Comparison of ENCODE assay signal across 14 cellular contexts in genomic region chr5:72467421-72467820, GRCh38. TPM values are rescaled to one million over a fixed set of nuclear protein-coding genes. Genes with fewer than 3 reads are reported as not detected.
DNase-seq lines count a peak whose midpoint lies in the region; ATAC-seq and TF ChIP-seq lines count a peak whose summit lies in the region.
"Had no signal": no experiment of that assay in that cellular context is flagged by ENCODE, and none has a peak within 500 bp of the region (broad histone marks: within the 10 kb centered on the region; RNA-seq: fewer than 3 reads in every experiment).

No MANE protein-coding gene starts in this region.

- H3K27ac Mint-ChIP-seq in naive thymus-derived CD4-positive, alpha-beta T cell, result no peak overlapping the region
- H3K27ac Mint-ChIP-seq: stimulated activated effector memory CD8-positive, alpha-beta T cell treated with anti-CD3 and anti-CD28 coated beads, Interleukin-12 subunit alpha, Interleukin-12 subunit beta, amount 100 ng/mL, for 72 hours had no signal

- H3K4me1 Mint-ChIP-seq in naive thymus-derived CD4-positive, alpha-beta T cell, result peaks cover 0 to under 1% (median 0%) of the 10 kb centered on the region in 7 donors

- peaks cover 12 to 34% (median 20%) of the 10 kb centered on the region in 5 donors for H3K27me3 Mint-ChIP-seq in naive thymus-derived CD4-positive, alpha-beta T cell

- no peaks in the 10 kb centered on the region for H3K36me3 Mint-ChIP-seq in naive thymus-derived CD4-positive, alpha-beta T cell
- H3K36me3 Mint-ChIP-seq: stimulated activated effector memory CD8-positive, alpha-beta T cell treated with anti-CD3 and anti-CD28 coated beads, Interleukin-12 subunit alpha, Interleukin-12 subunit beta, amount 100 ng/mL, for 72 hours had no signal

- H3K9me3 ChIP-seq in ascending aorta, result no peaks in the 10 kb centered on the region
- no peaks in the 10 kb centered on the region for H3K9me3 ChIP-seq in upper lobe of right lung
- no peaks in the 10 kb centered on the region for H3K9me3 ChIP-seq in naive thymus-derived CD4-positive, alpha-beta T cell (ENCODE audit: control insufficient read depth in 2 of 3, low read length in 3 of 3)

- ATAC-seq in upper lobe of right lung (no peak), left colon (no peak)
- no peak for ATAC-seq in naive thymus-derived CD4-positive, alpha-beta T cell
- ATAC-seq: stimulated activated effector memory CD8-positive, alpha-beta T cell treated with anti-CD3 and anti-CD28 coated beads, Interleukin-12 subunit alpha, Interleukin-12 subunit beta, amount 100 ng/mL, for 72 hours had no signal

- DNase-seq in HL-60 (ENCODE audit: low read depth in 1 of 2, low spot score in 1 of 2) (no peak), ascending aorta (ENCODE audit: low spot score in 2 of 2) (no peak), myocyte (ENCODE audit: low read depth) (peak; percentile 53), upper lobe of right lung (no peak), left colon (no peak), HT-29 (ENCODE audit: low spot score) (no peak)
- DNase-seq in naive thymus-derived CD4-positive, alpha-beta T cell, result no peak
- DNase-seq: KBM-7, midbrain, NCI-H1048, NCI-H2029, RPMI8226 had no signal

- TF ChIP-seq CTCF in HL-60 (IDR thresholded peaks at IDR 0.05; ENCODE audit: insufficient read depth, low read length) (no peak), ascending aorta (IDR thresholded peaks at IDR 0.05) (no peak), upper lobe of right lung (IDR thresholded peaks at IDR 0.05) (no peak)

- H3K4me3 ChIP-seq in HL-60 (replicated peaks; ENCODE audit: insufficient read depth, low read length) (no peak overlapping the region), ascending aorta (no peak overlapping the region), upper lobe of right lung (no peak overlapping the region)
- H3K4me3 ChIP-seq in naive thymus-derived CD4-positive, alpha-beta T cell (ENCODE audit: low read length), result no peak overlapping the region

- H3K36me3 ChIP-seq in ascending aorta (no peaks in the 10 kb centered on the region), upper lobe of right lung (no peaks in the 10 kb centered on the region)
- H3K36me3 ChIP-seq in naive thymus-derived CD4-positive, alpha-beta T cell (ENCODE audit: control insufficient read depth in 2 of 3, insufficient read depth in 3 of 3, low read length in 3 of 3), result no peaks in the 10 kb centered on the region

- H3K4me1 ChIP-seq in ascending aorta (peaks cover 4 to 15% of the 10 kb centered on the region in 2 donors), upper lobe of right lung (peaks cover 13% of the 10 kb centered on the region)
- no peaks in the 10 kb centered on the region for H3K4me1 ChIP-seq in naive thymus-derived CD4-positive, alpha-beta T cell (ENCODE audit: control insufficient read depth in 2 of 2, insufficient read depth in 2 of 2, low read length in 2 of 2)

- no peak overlapping the region for H3K4me3 Mint-ChIP-seq in naive thymus-derived CD4-positive, alpha-beta T cell
- H3K4me3 Mint-ChIP-seq: stimulated activated effector memory CD8-positive, alpha-beta T cell treated with anti-CD3 and anti-CD28 coated beads, Interleukin-12 subunit alpha, Interleukin-12 subunit beta, amount 100 ng/mL, for 72 hours had no signal

- intact Hi-C loops in ascending aorta (cut with DNase I), result no loop called here
- intact Hi-C loops in upper lobe of right lung (cut with DNase I), result no loop called here
- intact Hi-C loops in left colon (cut with DNase I, micrococcal nuclease), result no loop called here
- intact Hi-C loops in naive thymus-derived CD4-positive, alpha-beta T cell (cut with micrococcal nuclease), result no loop called here

- H3K27me3 ChIP-seq in HL-60 (ENCODE audit: insufficient read depth, poor library complexity, severe bottlenecking), result no peaks in the 10 kb centered on the region
- no peaks in the 10 kb centered on the region for H3K27me3 ChIP-seq in ascending aorta
- no peaks in the 10 kb centered on the region for H3K27me3 ChIP-seq in upper lobe of right lung
- no peaks in the 10 kb centered on the region for H3K27me3 ChIP-seq in naive thymus-derived CD4-positive, alpha-beta T cell (ENCODE audit: control insufficient read depth in 2 of 2, insufficient read depth in 2 of 2, low read length in 2 of 2)

- H3K27ac ChIP-seq in HL-60 (replicated peaks), result peak overlapping the region; percentile 59
- H3K27ac ChIP-seq in ascending aorta, result peak overlapping the region; percentile 4 to 29
- peak overlapping the region; percentile 14 for H3K27ac ChIP-seq in upper lobe of right lung
- no peak overlapping the region for H3K27ac ChIP-seq in naive thymus-derived CD4-positive, alpha-beta T cell (ENCODE audit: low read depth, low read length)

- CTCF ChIA-PET in naive thymus-derived CD4-positive, alpha-beta T cell (lab: Charles Lee), result no interaction called here

- H3K9me3 Mint-ChIP-seq in naive thymus-derived CD4-positive, alpha-beta T cell, result peaks cover 0 to 2% (median 0%) of the 10 kb centered on the region in 11 donors
- H3K9me3 Mint-ChIP-seq: stimulated activated effector memory CD8-positive, alpha-beta T cell treated with anti-CD3 and anti-CD28 coated beads, Interleukin-12 subunit alpha, Interleukin-12 subunit beta, amount 100 ng/mL, for 72 hours had no signal

- POLR2A ChIA-PET in naive thymus-derived CD4-positive, alpha-beta T cell (lab: Charles Lee), result no interaction called here

RNA-seq across cellular contexts. Expression of gene ZNF366, which starts 39.8 kb away (rescaled TPM):
- total RNA-seq in ascending aorta, result 7.9 TPM
- total RNA-seq in myocyte, result 0.31 and 1.4 TPM in 2 replicates
- 0.43 TPM for polyA plus RNA-seq in myocyte (2012)
- total RNA-seq in upper lobe of right lung, result 12.2 TPM
- 1 to 10 TPM in 1 of 2 donors, under 1 TPM in 1; 0.92 to 1.0 TPM for total RNA-seq in left colon
- total RNA-seq in HT-29 (2014; rRNA removed; shearing (Covaris generic)), result not detected in 2 replicates
- total RNA-seq in naive thymus-derived CD4-positive, alpha-beta T cell, result 1 to 10 TPM in 1 of 5 experiments, under 1 TPM in 2, not detected in 2; 0.11 to 1.1 (median 0.19) TPM
- not detected for polyA plus RNA-seq in naive thymus-derived CD4-positive, alpha-beta T cell
- total RNA-seq: bronchial epithelial cell had no signal
